19 cellular contexts compared by ENCODE assay signal in the genomic region with DNA sequence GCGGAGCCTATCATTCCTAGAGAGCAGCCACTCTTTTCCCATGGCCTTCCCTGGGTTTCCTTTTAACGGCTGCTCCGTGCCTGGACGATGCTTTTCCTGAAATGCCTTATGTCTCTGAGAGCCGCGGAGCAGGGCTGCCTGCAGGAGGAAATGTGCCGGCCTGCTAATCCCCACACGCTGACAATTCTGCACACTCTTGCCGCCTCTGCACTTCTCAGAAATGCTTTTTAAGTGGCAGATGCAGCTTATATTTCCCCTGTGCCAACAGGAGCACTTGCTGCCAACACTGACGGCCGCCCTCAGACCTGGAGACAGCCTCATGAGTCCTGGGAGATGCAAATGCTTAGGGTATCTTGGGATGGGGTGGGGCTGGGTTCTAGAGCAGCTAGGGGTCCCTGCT.
"Had no signal": no experiment of that assay in that cellular context is flagged by ENCODE, and none has a peak within 500 bp of the region (broad histone marks: within the 10 kb centered on the region; RNA-seq: fewer than 3 reads in every experiment).

No MANE protein-coding gene starts in this region.

- ATAC-seq: activated T-helper 17 cell treated with anti-CD3 and anti-CD28 coated beads, Interleukin-2, amount 50 U/mL, for 72 hours; esophagus mucosa; left cardiac atrium; lower lobe of right lung; stimulated activated naive CD8-positive, alpha-beta T cell treated with anti-CD3 and anti-CD28 coated beads, Interleukin-15, amount 100 ng/mL, for 72 hours; upper lobe of right lung had no signal

- H3K9ac ChIP-seq: neural progenitor cell, parathyroid adenoma had no signal

- H2AFZ ChIP-seq: neural progenitor cell, parathyroid adenoma had no signal

- H3K4me1 ChIP-seq: adrenal gland, lower lobe of right lung, parathyroid adenoma, upper lobe of right lung had no signal

- H3K9me3 ChIP-seq: adrenal gland, lower lobe of right lung, testis, upper lobe of right lung had no signal

- H3K27ac ChIP-seq: adrenal gland, lower lobe of right lung, neural progenitor cell, parathyroid adenoma, testis, upper lobe of right lung had no signal

- H3K9me3 Mint-ChIP-seq: activated CD4-positive, alpha-beta T cell treated with anti-CD3 and anti-CD28 coated beads, Interleukin-2, amount 10 ng/mL, durations not matched to agents 7 days and 5 days; activated naive CD4-positive, alpha-beta T cell treated with anti-CD3 and anti-CD28 coated beads, Interleukin-2, amount 10 ng/mL, durations not matched to agents 7 days and 5 days; activated T-helper 17 cell treated with anti-CD3 and anti-CD28 coated beads, Interleukin-2, amount 50 U/mL, for 72 hours; mesothelial cell of epicardium; neural progenitor cell; stimulated activated naive CD8-positive, alpha-beta T cell treated with anti-CD3 and anti-CD28 coated beads, Interleukin-15, amount 100 ng/mL, for 72 hours had no signal

- H3K36me3 Mint-ChIP-seq: activated naive CD4-positive, alpha-beta T cell treated with anti-CD3 and anti-CD28 coated beads, Interleukin-2, amount 10 ng/mL, durations not matched to agents 7 days and 5 days; mesothelial cell of epicardium; neural progenitor cell had no signal

- H3K36me3 ChIP-seq: adrenal gland, lower lobe of right lung, neural progenitor cell, upper lobe of right lung had no signal

- H3K27me3 ChIP-seq: adrenal gland, neural progenitor cell, testis had no signal

- H3K4me1 Mint-ChIP-seq: activated CD4-positive, alpha-beta T cell treated with anti-CD3 and anti-CD28 coated beads, Interleukin-2, amount 10 ng/mL, durations not matched to agents 7 days and 5 days; activated naive CD4-positive, alpha-beta T cell treated with anti-CD3 and anti-CD28 coated beads, Interleukin-2, amount 10 ng/mL, durations not matched to agents 7 days and 5 days; activated T-helper 17 cell treated with anti-CD3 and anti-CD28 coated beads, Interleukin-2, amount 50 U/mL, for 72 hours; mesothelial cell of epicardium; stimulated activated naive CD8-positive, alpha-beta T cell treated with anti-CD3 and anti-CD28 coated beads, Interleukin-15, amount 100 ng/mL, for 72 hours had no signal

- DNase-seq: activated CD4-positive, alpha-beta T cell treated with anti-CD3 and anti-CD28 coated beads, Interleukin-2, amount 10 ng/mL, durations not matched to agents 7 days and 5 days; activated CD4-positive, CD25-positive, alpha-beta regulatory T cell; activated naive CD4-positive, alpha-beta T cell treated with anti-CD3 and anti-CD28 coated beads, Interleukin-2, amount 10 ng/mL, durations not matched to agents 7 days and 5 days; activated T-cell treated with anti-CD3 and anti-CD28 coated beads for 4 hours; adrenal gland; dermis blood vessel endothelial cell; left cardiac atrium; lower lobe of right lung; stimulated activated CD4-positive, alpha-beta T cell treated with anti-CD3 and anti-CD28 coated beads, Interleukin-4, amount 100 ng/mL, for 4 hours; stimulated activated naive CD8-positive, alpha-beta T cell treated with anti-CD3 and anti-CD28 coated beads, Interleukin-15, amount 100 ng/mL, for 72 hours; testis; upper lobe of right lung had no signal

- H3K4me3 ChIP-seq: adrenal gland, lower lobe of right lung, neural progenitor cell, testis, upper lobe of right lung had no signal

- H3K4me2 ChIP-seq: neural progenitor cell had no signal

- H3K27ac Mint-ChIP-seq: activated CD4-positive, alpha-beta T cell treated with anti-CD3 and anti-CD28 coated beads, Interleukin-2, amount 10 ng/mL, durations not matched to agents 7 days and 5 days; activated naive CD4-positive, alpha-beta T cell treated with anti-CD3 and anti-CD28 coated beads, Interleukin-2, amount 10 ng/mL, durations not matched to agents 7 days and 5 days; activated T-helper 17 cell treated with anti-CD3 and anti-CD28 coated beads, Interleukin-2, amount 50 U/mL, for 72 hours; mesothelial cell of epicardium; stimulated activated naive CD8-positive, alpha-beta T cell treated with anti-CD3 and anti-CD28 coated beads, Interleukin-15, amount 100 ng/mL, for 72 hours had no signal

- FAIRE-seq: endometrium, TTC549 had no signal

- H3K4me3 Mint-ChIP-seq: activated CD4-positive, alpha-beta T cell treated with anti-CD3 and anti-CD28 coated beads, Interleukin-2, amount 10 ng/mL, durations not matched to agents 7 days and 5 days; activated naive CD4-positive, alpha-beta T cell treated with anti-CD3 and anti-CD28 coated beads, Interleukin-2, amount 10 ng/mL, durations not matched to agents 7 days and 5 days; activated T-helper 17 cell treated with anti-CD3 and anti-CD28 coated beads, Interleukin-2, amount 50 U/mL, for 72 hours; mesothelial cell of epicardium; neural progenitor cell; stimulated activated naive CD8-positive, alpha-beta T cell treated with anti-CD3 and anti-CD28 coated beads, Interleukin-15, amount 100 ng/mL, for 72 hours had no signal
